ENCODE assay signal across 13 cellular contexts in the genomic region with DNA sequence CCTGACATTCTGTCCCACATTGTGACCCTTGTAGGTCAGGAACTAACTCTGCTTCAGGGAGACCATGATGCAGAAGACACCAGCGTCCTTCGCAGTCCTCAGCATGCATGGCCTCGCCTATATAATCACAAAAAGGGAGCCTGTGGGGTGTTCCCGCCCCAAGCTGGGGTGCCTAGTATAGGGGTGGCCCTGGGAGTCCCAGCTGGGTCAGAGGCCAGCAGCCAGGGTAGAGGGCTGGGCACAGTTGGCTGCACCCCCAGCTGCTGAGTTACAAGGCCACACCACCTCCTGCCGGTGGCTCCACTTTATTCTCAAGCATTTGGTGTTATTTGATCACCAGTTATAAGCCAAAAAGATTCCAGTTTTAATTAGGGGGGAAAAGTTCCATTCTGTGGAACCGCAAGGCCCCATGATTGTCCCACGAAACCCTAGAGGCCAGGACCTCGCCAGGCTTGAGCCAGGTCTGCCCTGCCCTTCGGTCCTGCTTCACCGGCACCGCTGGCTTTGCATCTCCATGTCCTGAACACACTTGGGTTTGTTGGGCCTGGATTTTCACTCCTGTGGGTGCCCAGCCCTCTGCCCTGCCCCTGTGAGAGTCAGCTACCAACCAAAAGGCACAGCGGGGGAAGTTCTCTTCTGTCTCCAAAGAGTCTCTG. TPM values are rescaled to one million over a fixed set of nuclear protein-coding genes. Genes with fewer than 3 reads are reported as not detected.
A peak's percentile ranks its signal among the peaks of the same experiment; 100 is the strongest.
DNase-seq lines count a peak whose midpoint lies in the region; ATAC-seq and TF ChIP-seq lines count a peak whose summit lies in the region.
"Had no signal": no experiment of that assay in that cellular context is flagged by ENCODE, and none has a peak within 500 bp of the region (broad histone marks: within the 10 kb centered on the region; RNA-seq: fewer than 3 reads in every experiment).

No MANE protein-coding gene starts in this region.

- no peak overlapping the region for H3K27ac ChIP-seq in adrenal gland
- H3K27ac ChIP-seq in temporal lobe (ENCODE audit: low read depth, low read length) = peak overlapping the region; percentile 36
- H3K27ac ChIP-seq: heart left ventricle, ovary had no signal

- no peak for TF ChIP-seq POLR2A in adrenal gland (IDR thresholded peaks at IDR 0.05)

- intact Hi-C loops in adrenal gland (cut with DNase I) = no loop called here

- H3K27me3 ChIP-seq in adrenal gland = no peaks in the 10 kb centered on the region
- H3K27me3 ChIP-seq: heart left ventricle, ovary had no signal

- ATAC-seq in left lobe of liver (no peak), HG03097 (IDR thresholded peaks at IDR 0.05; ENCODE audit: low FRiP score, unreplicated experiment) (no peak)

- WGBS in adrenal gland, 4 donors = 88 to 98% (median 91%) methylated on average over 7 to 12 of the region's 12 CpGs

- H3K4me1 ChIP-seq in adrenal gland (replicated peaks in 1 of 2) = no peaks in the 10 kb centered on the region

- H3K4me3 ChIP-seq in adrenal gland = no peak overlapping the region
- H3K4me3 ChIP-seq: heart left ventricle, ovary had no signal

- no peaks in the 10 kb centered on the region for H3K36me3 ChIP-seq in adrenal gland (replicated peaks in 1 of 2)
- H3K36me3 ChIP-seq: heart left ventricle, ovary had no signal

- peak; percentile 36 for DNase-seq in activated effector memory CD4-positive, alpha-beta T cell treated with anti-CD3 and anti-CD28 coated beads, Interleukin-2, amount 50 U/mL, for 16 hours
- DNase-seq in activated effector memory CD4-positive, alpha-beta T cell treated with Interleukin-2 at 50 U/mL for 16 hours = no peak
- DNase-seq in adrenal gland (peak in 5 of 7 donors; percentile 3 to 35 (median 10)), left lobe of liver (ENCODE audit: low spot score) (peak; percentile 43), T-helper 9 cell (no peak), NCI-H146 treated with DMSO at 0.1 percent for 48 hours (lab: John Stamatoyannopoulos, UW; ENCODE audit: unreplicated experiment) (no peak)
- DNase-seq: CD4-positive, CD25-positive, alpha-beta regulatory T cell; DMS79; NCI-H1105 had no signal

- no peak for TF ChIP-seq CTCF in adrenal gland (IDR thresholded peaks at IDR 0.05)

- no peaks in the 10 kb centered on the region for H3K9me3 ChIP-seq in adrenal gland (replicated peaks in 1 of 3)
- H3K9me3 ChIP-seq: heart left ventricle, ovary had no signal

RNA-seq across cellular contexts. Expression of gene GNB1L, which starts 15.0 kb away (rescaled TPM):
- total RNA-seq in adrenal gland (1 to 10 TPM in 7 of 8 donors, under 1 TPM in 1; 0.26 to 6.6 (median 3.7) TPM), left lobe of liver (4.3 TPM), temporal lobe (3.4 TPM)
- polyA plus RNA-seq in adrenal gland = 1 to 10 TPM in 2 of 3 donors, not detected in 1; 4.3 to 6.2 TPM

RNA-seq across cellular contexts. Expression of gene RTL10, which starts 15.0 kb away (rescaled TPM):
- 10 to 100 TPM in 6 of 8 donors, 1 to 10 TPM in 2; 5.5 to 17.3 (median 11.7) TPM for total RNA-seq in adrenal gland
- polyA plus RNA-seq in adrenal gland = 10 to 100 TPM in 1 of 3 donors, 1 to 10 TPM in 2; 5.8 to 14.1 (median 7.9) TPM
- total RNA-seq in left lobe of liver = 9.4 TPM
- total RNA-seq in temporal lobe = 8.1 TPM

Comparison
In these comparisons a context has a peak if more than half of its experiments do, and no peak if none do; other contexts are left out.
1. DNase-seq: peak in activated effector memory CD4-positive, alpha-beta T cell treated with anti-CD3 and anti-CD28 coated beads, Interleukin-2, amount 50 U/mL, for 16 hours (single experiment), adrenal gland (5 of 7) and left lobe of liver (single experiment); none in activated effector memory CD4-positive, alpha-beta T cell treated with Interleukin-2 at 50 U/mL for 16 hours (single experiment), T-helper 9 cell (single experiment) and NCI-H146 treated with DMSO at 0.1 percent for 48 hours (single experiment).